ENCODE assay signal across 6 cellular contexts in genomic region chr11:38723361-38723760, GRCh38.
"Had no signal": no experiment of that assay in that cellular context is flagged by ENCODE, and none has a peak within 500 bp of the region (broad histone marks: within the 10 kb centered on the region; RNA-seq: fewer than 3 reads in every experiment).

No MANE protein-coding gene starts in this region.

- DNase-seq: IMR-90, KBM-7 had no signal

- H3K36me3 Mint-ChIP-seq: IgD-negative memory B cell had no signal

- FAIRE-seq: HepG2, HTR-8/SVneo had no signal

- H3K27ac ChIP-seq: HL-60 had no signal

- ATAC-seq: HepG2 had no signal

- H3K27ac Mint-ChIP-seq: IgD-negative memory B cell had no signal

- H3K4me1 Mint-ChIP-seq: IgD-negative memory B cell had no signal

- H3K27me3 Mint-ChIP-seq: IgD-negative memory B cell had no signal
